In the genomic region with DNA sequence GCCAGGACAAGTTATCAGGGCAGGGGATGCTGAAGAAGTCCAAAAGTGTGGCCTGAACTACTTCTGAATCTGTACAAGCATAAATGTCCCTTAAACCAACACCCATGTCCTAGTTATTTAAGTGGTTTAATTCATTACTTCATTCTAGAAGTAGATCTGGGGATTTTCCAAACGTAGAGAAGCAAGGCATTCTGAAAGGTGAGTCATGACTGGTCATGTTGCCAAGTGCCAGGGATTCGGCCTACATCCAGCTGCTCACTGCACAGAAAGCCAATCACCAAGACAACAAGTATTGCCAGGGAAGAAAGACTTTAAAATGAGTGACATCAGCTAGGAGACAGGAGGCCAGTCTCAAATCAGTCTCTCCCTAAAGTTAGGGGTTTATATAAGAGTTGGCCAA, we compare ENCODE assay signal across 13 cellular contexts.
DNase-seq lines count a peak whose midpoint lies in the region; ATAC-seq lines count a peak whose summit lies in the region.
"Had no signal": no experiment of that assay in that cellular context is flagged by ENCODE, and none has a peak within 500 bp of the region (broad histone marks: within the 10 kb centered on the region; RNA-seq: fewer than 3 reads in every experiment).

No MANE protein-coding gene starts in this region.

- no peaks in the 10 kb centered on the region for H3K9me2 ChIP-seq in GM23248 (ENCODE audit: insufficient read depth)

- WGBS in GM23248 (ENCODE audit: low coverage in 1 of 2, low lambda C conversion rate in 2 of 2, missing lambda C conversion rate in 2 of 2), 2 experiments: 4 to 5% methylated on average over 2 of the region's 2 CpGs

- H3K9me3 ChIP-seq in GM23248 (ENCODE audit: low read depth): no peaks in the 10 kb centered on the region
- H3K9me3 ChIP-seq: HAP-1 had no signal

- in situ Hi-C loops in Caki2 (cut with HindIII; ENCODE audit: low pct_unique_long_range_greater_than_20kb, low sequenced_read_pairs): no loop called here
- in situ Hi-C loops in GM23248 (cut with MboI): no loop called here

- H3K27ac ChIP-seq in GM23248 (no peak overlapping the region), cingulate gyrus (ENCODE audit: low read depth, low read length) (peak overlapping the region; percentile 52), temporal lobe (ENCODE audit: low read depth, low read length) (peak overlapping the region; percentile 44)
- H3K27ac ChIP-seq: HL-60 had no signal

- no peak overlapping the region for H3K4me3 ChIP-seq in GM23248
- H3K4me3 ChIP-seq: HAP-1, K562 had no signal

- ATAC-seq in HG03432 (IDR thresholded peaks at IDR 0.05; ENCODE audit: unreplicated experiment) (no peak), GM18511 (IDR thresholded peaks at IDR 0.05; ENCODE audit: unreplicated experiment) (no peak)
- ATAC-seq: K562 had no signal

- no peak overlapping the region for H3K9ac ChIP-seq in GM23248

- H2AFZ ChIP-seq in GM23248: no peak overlapping the region

- no peaks in the 10 kb centered on the region for H3K79me2 ChIP-seq in GM23248 (ENCODE audit: insufficient read depth)

- H3K36me3 ChIP-seq in GM23248 (ENCODE audit: low read depth): no peaks in the 10 kb centered on the region
- H3K36me3 ChIP-seq: HAP-1 had no signal

- H3K4me2 ChIP-seq in GM23248 (ENCODE audit: unreplicated experiment): no peak overlapping the region

- H3K4me1 ChIP-seq in GM23248 (ENCODE audit: insufficient read depth): no peaks in the 10 kb centered on the region
- H3K4me1 ChIP-seq: HAP-1 had no signal

- peak; percentile 13 for DNase-seq in Caki2 (ENCODE audit: low read depth)
- DNase-seq in GM23248: peak; percentile 0
- DNase-seq in effector CD4-positive, alpha-beta T cell: no peak
- DNase-seq: ACHN; C1 segment of cervical spinal cord; CD4-positive, alpha-beta T cell had no signal

- no peaks in the 10 kb centered on the region for H3F3A ChIP-seq in GM23248 (ENCODE audit: insufficient read depth)

- no peaks in the 10 kb centered on the region for H3K27me3 ChIP-seq in GM23248 (replicated peaks; ENCODE audit: insufficient read depth)

- no peaks in the 10 kb centered on the region for H4K20me1 ChIP-seq in GM23248 (ENCODE audit: insufficient read depth)
